8 cellular contexts compared by ENCODE assay signal in the genomic region with DNA sequence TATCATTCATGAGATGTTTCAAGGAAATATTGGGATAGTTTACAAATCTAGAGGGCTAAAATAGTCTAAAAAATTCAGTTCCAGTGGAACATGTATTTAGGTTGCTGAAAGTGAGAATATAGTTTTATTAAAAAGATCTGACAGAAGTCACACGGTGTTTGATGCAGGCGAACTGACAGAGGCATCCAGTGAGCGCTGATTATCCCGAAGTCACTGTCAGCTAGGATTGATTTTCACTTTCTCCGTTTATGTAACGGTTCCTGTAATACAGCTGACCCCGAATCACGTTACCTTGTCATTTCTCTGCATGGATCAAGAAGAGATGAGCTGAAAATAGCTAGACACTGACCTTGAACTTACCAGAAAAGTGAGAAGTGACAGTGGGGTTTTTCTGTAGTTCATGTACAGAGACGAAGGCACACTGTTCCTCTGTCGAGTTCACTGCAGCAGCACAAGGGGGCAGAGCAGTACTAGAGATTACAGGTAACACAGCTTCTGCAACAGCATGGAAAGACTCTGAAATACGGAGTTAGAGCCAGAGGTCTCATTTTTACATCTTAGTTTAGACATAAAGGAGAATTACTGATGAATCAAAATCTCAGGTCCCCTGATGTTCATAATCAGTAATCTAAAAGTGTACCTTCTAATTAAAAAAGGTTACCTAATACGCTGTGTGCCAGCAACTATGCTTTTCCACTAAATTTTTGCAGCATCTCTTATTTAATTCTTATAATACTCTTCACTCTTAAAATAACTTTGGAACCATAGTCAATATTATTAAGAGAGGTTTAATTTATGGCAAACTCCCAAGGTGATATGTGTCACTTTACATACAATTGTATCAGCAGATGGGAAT. TPM values are rescaled to one million over a fixed set of nuclear protein-coding genes. Genes with fewer than 3 reads are reported as not detected.
DNase-seq lines count a peak whose midpoint lies in the region; ATAC-seq and TF ChIP-seq lines count a peak whose summit lies in the region.

No MANE protein-coding gene starts in this region.

- peaks cover 38% of the 10 kb centered on the region for H3K36me3 Mint-ChIP-seq in CD4-positive, CD25-positive, alpha-beta regulatory T cell
- H3K36me3 Mint-ChIP-seq in activated T-cell treated with anti-CD3 and anti-CD28 coated beads, Interleukin-2, amount 50 U/mL, for 72 hours (ENCODE audit: insufficient read depth in 2 of 2) = peaks cover 2 to 9% of the 10 kb centered on the region in 2 donors
- no peaks in the 10 kb centered on the region for H3K36me3 Mint-ChIP-seq in progenitor cell of endocrine pancreas (ENCODE audit: insufficient read depth)

- no peak overlapping the region for H3K4me3 ChIP-seq in CD4-positive, CD25-positive, alpha-beta regulatory T cell (ENCODE audit: low read depth, low read length)
- H3K4me3 ChIP-seq in fibroblast of pulmonary artery (replicated peaks; ENCODE audit: low read depth, low read length) = no peak overlapping the region

- peaks cover 36% of the 10 kb centered on the region for H3K4me1 ChIP-seq in CD4-positive, CD25-positive, alpha-beta regulatory T cell (ENCODE audit: control insufficient read depth, insufficient read depth, low read length, poor library complexity, severe bottlenecking)

- H3K4me3 Mint-ChIP-seq in CD4-positive, CD25-positive, alpha-beta regulatory T cell = peak overlapping the region in 2 of 4 donors; percentile 8 to 22
- no peak overlapping the region for H3K4me3 Mint-ChIP-seq in activated T-cell treated with anti-CD3 and anti-CD28 coated beads, Interleukin-2, amount 50 U/mL, for 72 hours
- no peak overlapping the region for H3K4me3 Mint-ChIP-seq in progenitor cell of endocrine pancreas (ENCODE audit: low read depth)

- no peaks in the 10 kb centered on the region for H3K9me3 ChIP-seq in CD4-positive, CD25-positive, alpha-beta regulatory T cell (ENCODE audit: control insufficient read depth in 2 of 2, low read length in 2 of 2)

- peak; percentile 29 to 71 (median 67) for DNase-seq in CD4-positive, CD25-positive, alpha-beta regulatory T cell
- peak; percentile 37 for DNase-seq in NCI-H774 (lab: John Stamatoyannopoulos, UW)
- DNase-seq in activated T-cell treated with anti-CD3 and anti-CD28 coated beads, Interleukin-2, amount 50 U/mL, for 72 hours = peak; percentile 44 to 46
- DNase-seq in fibroblast of pulmonary artery (ENCODE audit: low read depth) = peak; percentile 66
- DNase-seq in progenitor cell of endocrine pancreas (ENCODE audit: low spot score, unreplicated experiment) = peak; percentile 10
- no peak for DNase-seq in mesenteric fat pad (ENCODE audit: low spot score)

- H3K27ac ChIP-seq in CD4-positive, CD25-positive, alpha-beta regulatory T cell (ENCODE audit: insufficient read depth, low read length, poor library complexity, severe bottlenecking) = no peak overlapping the region

- H3K4me1 Mint-ChIP-seq in CD4-positive, CD25-positive, alpha-beta regulatory T cell = peaks cover 63 to 89% (median 81%) of the 10 kb centered on the region in 4 donors
- H3K4me1 Mint-ChIP-seq in activated T-cell treated with anti-CD3 and anti-CD28 coated beads, Interleukin-2, amount 50 U/mL, for 72 hours (ENCODE audit: low read depth) = peaks cover 73% of the 10 kb centered on the region
- peaks cover 13% of the 10 kb centered on the region for H3K4me1 Mint-ChIP-seq in progenitor cell of endocrine pancreas (ENCODE audit: low read depth)

- peak; percentile 97 for ATAC-seq in CD4-positive, CD25-positive, alpha-beta regulatory T cell (ENCODE audit: low read depth in 2 of 2)
- ATAC-seq in GM18907 (IDR thresholded peaks at IDR 0.05; ENCODE audit: unreplicated experiment) (peak; percentile 89), HG03135 (IDR thresholded peaks at IDR 0.05; ENCODE audit: unreplicated experiment) (peak; percentile 76)
- ATAC-seq in activated T-cell treated with anti-CD3 and anti-CD28 coated beads, Interleukin-2, amount 50 U/mL, for 72 hours (replicated peaks in 1 of 2) = peak; percentile 98 to 99

- H3K36me3 ChIP-seq in CD4-positive, CD25-positive, alpha-beta regulatory T cell (ENCODE audit: control insufficient read depth, insufficient read depth, low read length) = peaks cover 37% of the 10 kb centered on the region

- H3K27me3 Mint-ChIP-seq in CD4-positive, CD25-positive, alpha-beta regulatory T cell = no peaks in the 10 kb centered on the region
- no peaks in the 10 kb centered on the region for H3K27me3 Mint-ChIP-seq in activated T-cell treated with anti-CD3 and anti-CD28 coated beads, Interleukin-2, amount 50 U/mL, for 72 hours (ENCODE audit: low read depth)
- peaks cover 7% of the 10 kb centered on the region for H3K27me3 Mint-ChIP-seq in progenitor cell of endocrine pancreas

- no peaks in the 10 kb centered on the region for H3K27me3 ChIP-seq in CD4-positive, CD25-positive, alpha-beta regulatory T cell (ENCODE audit: control insufficient read depth, insufficient read depth, low read length)

- H3K27ac Mint-ChIP-seq in CD4-positive, CD25-positive, alpha-beta regulatory T cell = peak overlapping the region; percentile 52 to 94 (median 82)
- H3K27ac Mint-ChIP-seq in activated T-cell treated with anti-CD3 and anti-CD28 coated beads, Interleukin-2, amount 50 U/mL, for 72 hours = peak overlapping the region; percentile 82
- H3K27ac Mint-ChIP-seq in progenitor cell of endocrine pancreas = no peak overlapping the region

- H3K9me3 Mint-ChIP-seq in CD4-positive, CD25-positive, alpha-beta regulatory T cell = no peaks in the 10 kb centered on the region
- no peaks in the 10 kb centered on the region for H3K9me3 Mint-ChIP-seq in activated T-cell treated with anti-CD3 and anti-CD28 coated beads, Interleukin-2, amount 50 U/mL, for 72 hours
- H3K9me3 Mint-ChIP-seq in progenitor cell of endocrine pancreas (ENCODE audit: low read depth) = no peaks in the 10 kb centered on the region

- TF ChIP-seq CTCF in fibroblast of pulmonary artery (IDR thresholded peaks at IDR 0.05; ENCODE audit: low read length, missing control alignments) = peak; percentile 71
- TF ChIP-seq CTCF in progenitor cell of endocrine pancreas (IDR thresholded peaks at IDR 0.05; ENCODE audit: unreplicated experiment) = peak; percentile 79

RNA-seq across cellular contexts. Expression of a gene that starts 33.0 kb away (rescaled TPM):
- 261 TPM for total RNA-seq in CD4-positive, CD25-positive, alpha-beta regulatory T cell
- polyA plus RNA-seq in CD4-positive, CD25-positive, alpha-beta regulatory T cell = 100 to 1,000 TPM; 242 to 285 (median 260) TPM
- 100 to 1,000 TPM in 1 of 2 donors, 10 to 100 TPM in 1; 94.6 to 111 TPM for total RNA-seq in activated T-cell treated with anti-CD3 and anti-CD28 coated beads, Interleukin-2, amount 50 U/mL, for 72 hours
- total RNA-seq in progenitor cell of endocrine pancreas = not detected in 2 replicates
- total RNA-seq in mesenteric fat pad = 11.6 TPM

Comparison
In these comparisons a context has a peak if more than half of its experiments do, and no peak if none do; other contexts are left out.
1. RNA of a gene that starts 33.0 kb away (total RNA-seq): 261 TPM in CD4-positive, CD25-positive, alpha-beta regulatory T cell (single experiment), 94.6 to 111 TPM in activated T-cell treated with anti-CD3 and anti-CD28 coated beads, Interleukin-2, amount 50 U/mL, for 72 hours and 11.6 TPM in mesenteric fat pad (single experiment); not detected in progenitor cell of endocrine pancreas; every median in the first group is over 10 times any median in the second.
2. Peak in every context shown above with its lines, with median percentiles within 50 percentile points of each other: ATAC-seq.